In genomic region chr11:8688414-8689362, GRCh38 we compare ENCODE assay signal across 8 cellular contexts. TPM values are rescaled to one million over a fixed set of nuclear protein-coding genes. Genes with fewer than 3 reads are reported as not detected.
A peak's percentile ranks its signal among the peaks of the same experiment; 100 is the strongest.
DNase-seq lines count a peak whose midpoint lies in the region; ATAC-seq, FAIRE-seq and TF ChIP-seq lines count a peak whose summit lies in the region.

No MANE protein-coding gene starts in this region.

- peaks cover 30% of the 10 kb centered on the region for H3K4me1 ChIP-seq in upper lobe of right lung

- no peaks in the 10 kb centered on the region for H3K9me3 ChIP-seq in upper lobe of right lung

- intact Hi-C loops in left cardiac atrium (cut with DNase I): loop anchor here (2.0 to 5.0 kb wide), 3 partner anchors 122 to 274 kb away; partner anchors contain the start of gene TMEM9B (in 1 of the 2)
- intact Hi-C loops in posterior vena cava (cut with DNase I): no loop called here
- intact Hi-C loops in upper lobe of right lung (cut with DNase I): no loop called here

- H3K27me3 ChIP-seq in upper lobe of right lung: no peaks in the 10 kb centered on the region

- ATAC-seq in HG02763 (IDR thresholded peaks at IDR 0.05; ENCODE audit: unreplicated experiment) (peak; percentile 97), left cardiac atrium (peak; percentile 96 to 99), upper lobe of right lung (peak; percentile 99)

- peak; percentile 97 for TF ChIP-seq POLR2A in GM12891 (IDR thresholded peaks at IDR 0.05; ENCODE audit: low read depth, low read length)

- peaks cover 57% of the 10 kb centered on the region for H3K36me3 ChIP-seq in upper lobe of right lung

- peak; percentile 91 for FAIRE-seq in GM12891 (lab: Jason Lieb, UNC)

- DNase-seq in GM12891 (ENCODE audit: insufficient read length, low spot score) (peak; percentile 88), NCI-H1417 (lab: John Stamatoyannopoulos, UW) (peak; percentile 96 to 99 (median 99)), SW480 (ENCODE audit: low spot score) (peak; percentile 98), amniotic epithelial cell (ENCODE audit: low read depth) (peak; percentile 95), left cardiac atrium (peak; percentile 96), posterior vena cava (ENCODE audit: low spot score) (peak; percentile 98), upper lobe of right lung (peak; percentile 97)

- peak overlapping the region; percentile 73 for H3K4me3 ChIP-seq in upper lobe of right lung

- H3K27ac ChIP-seq in upper lobe of right lung: peak overlapping the region; percentile 88

- TF ChIP-seq CTCF in upper lobe of right lung (IDR thresholded peaks at IDR 0.05): peak; percentile 13

TF ChIP-seq in GM12891, 5 proteins besides CTCF, POLR2A, EP300 and RAD21:
- peak; percentile 36 for TF ChIP-seq PAX5 (IDR thresholded peaks at IDR 0.05; ENCODE audit: insufficient read depth, low read length, severe bottlenecking)
- no peak; the same call in none of the 2 replicates for TF ChIP-seq POU2F2 (IDR thresholded peaks at IDR 0.05; ENCODE audit: low read depth, low read length)
- peak; percentile 93 for TF ChIP-seq TAF1 (IDR thresholded peaks at IDR 0.05; ENCODE audit: low read depth, low read length)
- TF ChIP-seq SPI1 (IDR thresholded peaks at IDR 0.05; ENCODE audit: low read depth, low read length): no peak
- peak; percentile 98 for TF ChIP-seq POLR2AphosphoS5 (IDR thresholded peaks at IDR 0.05; ENCODE audit: low read depth, low read length)
TF ChIP-seq in GM12891: peak in this region for 3.

RNA-seq across cellular contexts. Expression of gene RPL27A, which starts 6.1 kb away (rescaled TPM):
- polyA plus RNA-seq in GM12891 (2012; ENCODE audit: low read depth, missing spikeins): 4,794 TPM
- total RNA-seq in left cardiac atrium (100 to 1,000 TPM; 577 to 727 TPM), posterior vena cava (100 to 1,000 TPM; 610 to 698 TPM), upper lobe of right lung (835 TPM)

RNA-seq across cellular contexts. Expression of gene TRIM66, which starts 6.2 kb away (rescaled TPM):
- 8.3 TPM for polyA plus RNA-seq in GM12891 (2012; ENCODE audit: low read depth, missing spikeins)
- total RNA-seq in left cardiac atrium: 1 to 10 TPM; 2.3 to 3.2 TPM
- 10 to 100 TPM in 1 of 2 donors, 1 to 10 TPM in 1; 5.9 to 13.4 TPM for total RNA-seq in posterior vena cava
- total RNA-seq in upper lobe of right lung: 15.0 TPM

Comparison
In these comparisons a context has a peak if more than half of its experiments do, and no peak if none do; other contexts are left out.
1. Peak in every context shown above with its lines: DNase-seq, ATAC-seq, H3K4me3 ChIP-seq and H3K27ac ChIP-seq.
2. intact Hi-C loops: an anchor here in left cardiac atrium (2.0 to 5.0 kb wide); none called in posterior vena cava and upper lobe of right lung.